Comparison of ENCODE assay signal across 18 cellular contexts in genomic region chr16:69467531-69468204, GRCh38. TPM values are rescaled to one million over a fixed set of nuclear protein-coding genes. Genes with fewer than 3 reads are reported as not detected.
DNase-seq lines count a peak whose midpoint lies in the region; ATAC-seq and TF ChIP-seq lines count a peak whose summit lies in the region.
"Had no signal": no experiment of that assay in that cellular context is flagged by ENCODE, and none has a peak within 500 bp of the region (broad histone marks: within the 10 kb centered on the region; RNA-seq: fewer than 3 reads in every experiment).

No MANE protein-coding gene starts in this region.

- peaks cover 2% of the 10 kb centered on the region for H3K36me3 Mint-ChIP-seq in T-helper 17 cell (ENCODE audit: low read depth)

- ATAC-seq in T-helper 17 cell (no peak), left lung (peak; percentile 18), upper lobe of left lung (ENCODE audit: low FRiP score in 2 of 2) (no peak), GM21576 (IDR thresholded peaks at IDR 0.05; ENCODE audit: unreplicated experiment) (no peak)

- H4K20me1 ChIP-seq in BLaER1 treated with 17β-estradiol and CSF1 and Interleukin-3, amounts not matched to agents 10 nM and 100 nM, result peaks cover 0 to 88% (median 29%) of the 10 kb centered on the region in 11 experiments; a peak in 16 of 22 replicates

- no peak for TF ChIP-seq EP300 in upper lobe of left lung (IDR thresholded peaks at IDR 0.05)

- H3K4me3 Mint-ChIP-seq in T-helper 17 cell, result no peak overlapping the region

- peak overlapping the region; percentile 21 for H3K27ac Mint-ChIP-seq in T-helper 17 cell
- H3K27ac Mint-ChIP-seq: CD14-positive monocyte had no signal

- 80 to 93% methylated on average over 8 of the region's 8 CpGs for WGBS in upper lobe of left lung, 2 donors

- H3K4me1 ChIP-seq in BLaER1 treated with 17β-estradiol and CSF1 and Interleukin-3, amounts not matched to agents 10 nM and 100 nM, result peaks cover 60 to 84% (median 70%) of the 10 kb centered on the region in 10 experiments
- peaks cover 0 to 39% of the 10 kb centered on the region in 2 donors for H3K4me1 ChIP-seq in left lung
- H3K4me1 ChIP-seq in upper lobe of left lung, result peaks cover 20 to 30% (median 23%) of the 10 kb centered on the region in 4 donors

- no peak for TF ChIP-seq CTCF in 22Rv1 (IDR thresholded peaks at IDR 0.05)
- TF ChIP-seq CTCF in left lung (IDR thresholded peaks at IDR 0.05), result no peak
- no peak for TF ChIP-seq CTCF in upper lobe of left lung (IDR thresholded peaks at IDR 0.05)

- no peaks in the 10 kb centered on the region for H3K27me3 Mint-ChIP-seq in T-helper 17 cell

- H3K36me3 ChIP-seq in BLaER1 treated with 17β-estradiol and CSF1 and Interleukin-3, amounts not matched to agents 10 nM and 100 nM, result peaks cover 12 to 33% (median 20%) of the 10 kb centered on the region in 11 experiments
- H3K36me3 ChIP-seq in left lung, result peaks cover 0 to 14% of the 10 kb centered on the region in 2 donors
- peaks cover 0 to 12% (median 4%) of the 10 kb centered on the region in 4 donors for H3K36me3 ChIP-seq in upper lobe of left lung

- H3K4me1 Mint-ChIP-seq in T-helper 17 cell, result peaks cover 22% of the 10 kb centered on the region

- peak overlapping the region in 7 of 11 experiments; percentile 72 to 84 (median 80); a peak in 11 of 22 replicates for H3K4me2 ChIP-seq in BLaER1 treated with 17β-estradiol and CSF1 and Interleukin-3, amounts not matched to agents 10 nM and 100 nM

- TF ChIP-seq POLR2A in upper lobe of left lung (IDR thresholded peaks at IDR 0.05), result no peak

- no peak overlapping the region for H3K4me3 ChIP-seq in BLaER1 treated with 17β-estradiol and CSF1 and Interleukin-3, amounts not matched to agents 10 nM and 100 nM
- H3K4me3 ChIP-seq in left lung (no peak overlapping the region), upper lobe of left lung (no peak overlapping the region)
- H3K4me3 ChIP-seq: SK-N-MC had no signal

- H3K9ac ChIP-seq in BLaER1 treated with 17β-estradiol and CSF1 and Interleukin-3, amounts not matched to agents 10 nM and 100 nM, result no peak overlapping the region

- DNase-seq in T-helper 17 cell (no peak), left lung (no peak), anterior cingulate cortex (lab: John Stamatoyannopoulos, UW) (no peak), upper lobe of left lung (no peak), NCI-H2029 (lab: John Stamatoyannopoulos, UW) (no peak)
- DNase-seq: ACHN, DMS 273 treated with DMSO at 0.1 percent for 48 hours, DND-41, GOT3, KBM-7, NCI-H1105, NCI-H2081 treated with DMSO at 0.1 percent for 48 hours, Right ventricle myocardium superior had no signal

- peaks cover 0 to 85% (median 0%) of the 10 kb centered on the region in 11 experiments; a peak in 8 of 22 replicates for H3K27me3 ChIP-seq in BLaER1 treated with 17β-estradiol and CSF1 and Interleukin-3, amounts not matched to agents 10 nM and 100 nM
- H3K27me3 ChIP-seq in left lung, result peaks cover 0 to 37% of the 10 kb centered on the region in 2 donors
- no peaks in the 10 kb centered on the region for H3K27me3 ChIP-seq in upper lobe of left lung

- intact Hi-C loops in left lung (cut with DNase I), result no loop called here

- H3K27ac ChIP-seq in 22Rv1, result peak overlapping the region; percentile 46; the same call in 1 of the 2 replicates
- no peak overlapping the region for H3K27ac ChIP-seq in BLaER1 treated with 17β-estradiol and CSF1 and Interleukin-3, amounts not matched to agents 10 nM and 100 nM
- H3K27ac ChIP-seq in left lung, result no peak overlapping the region
- H3K27ac ChIP-seq in upper lobe of left lung, result no peak overlapping the region
- H3K27ac ChIP-seq: SK-N-MC had no signal

- 0 out of 22 replicates have a peak, but pooled peaks cover 0 to 4% (median 0%) of the 10 kb centered on the region in 11 experiments for H3K9me3 ChIP-seq in BLaER1 treated with 17β-estradiol and CSF1 and Interleukin-3, amounts not matched to agents 10 nM and 100 nM (replicated peaks in 1 of 11)
- no peaks in the 10 kb centered on the region for H3K9me3 ChIP-seq in T-helper 17 cell (ENCODE audit: control insufficient read depth, low read length, poor library complexity, severe bottlenecking)
- H3K9me3 ChIP-seq in left lung, result no peaks in the 10 kb centered on the region
- no peaks in the 10 kb centered on the region for H3K9me3 ChIP-seq in upper lobe of left lung

RNA-seq across cellular contexts. Expression of gene CYB5B, which starts 43.2 kb away (rescaled TPM):
- 10 to 100 TPM; 32.8 to 42.4 TPM for total RNA-seq in T-helper 17 cell
- 100 to 1,000 TPM; 102 to 117 TPM for total RNA-seq in left lung
- total RNA-seq in upper lobe of left lung, result 10 to 100 TPM; 25.2 to 93.1 (median 69.4) TPM
